8 cellular contexts compared by ENCODE assay signal in genomic region chr5:14142856-14143508, GRCh38. TPM values are rescaled to one million over a fixed set of nuclear protein-coding genes. Genes with fewer than 3 reads are reported as not detected.
DNase-seq lines count a peak whose midpoint lies in the region; ATAC-seq and TF ChIP-seq lines count a peak whose summit lies in the region.

Gene TRIO (plus strand): TSS chr5:14143342. CDS start chr5:14143726, 384 bp downstream.

- H3K4ac ChIP-seq in mesendoderm (ENCODE audit: low read depth, low read length): peak within 1 kb of the TSS; percentile 93

- ATAC-seq in GM19328 (IDR thresholded peaks at IDR 0.05; ENCODE audit: unreplicated experiment) (peak; percentile 42), HG03520 (IDR thresholded peaks at IDR 0.05; ENCODE audit: unreplicated experiment) (peak; percentile 36)

- H3K27ac ChIP-seq in C4-2B: peak within 1 kb of the TSS; percentile 83
- peak within 1 kb of the TSS; percentile 99 for H3K27ac ChIP-seq in mesendoderm (ENCODE audit: low read depth, low read length)

- no CpG with 5 or more reads among the region's 74 CpGs for WGBS in mesendoderm (ENCODE audit: extremely low coverage, insufficient coverage, low lambda C conversion rate)

- H3K4me1 ChIP-seq in endocrine pancreas (ENCODE audit: control insufficient read depth, insufficient read depth, low read length) (peaks cover 14% of the 10 kb centered on the region), mesendoderm (ENCODE audit: control insufficient read depth, low read depth, low read length) (peaks cover 14% of the 10 kb centered on the region)

- peaks cover 6% of the 10 kb centered on the region for H3K79me1 ChIP-seq in mesendoderm (ENCODE audit: low read length)

- peak; percentile 56 for TF ChIP-seq CTCF in C4-2B (conservative IDR thresholded peaks at IDR 0.05)

- peak within 1 kb of the TSS; percentile 76 for H3K4me2 ChIP-seq in mesendoderm (ENCODE audit: low read length)

- no peak within 1 kb of the TSS for H2AK5ac ChIP-seq in mesendoderm (ENCODE audit: low read length)

- H3K36me3 ChIP-seq in endocrine pancreas (ENCODE audit: control insufficient read depth, insufficient read depth, low read length) (no peaks in the 10 kb centered on the region), mesendoderm (ENCODE audit: control insufficient read depth, insufficient read depth, low read length) (no peaks in the 10 kb centered on the region)

- H3K23ac ChIP-seq in mesendoderm (ENCODE audit: low read length): peak within 1 kb of the TSS; percentile 72

- H4K8ac ChIP-seq in mesendoderm (ENCODE audit: low read depth, low read length): peak within 1 kb of the TSS; percentile 76

- no peaks in the 10 kb centered on the region for H3K27me3 ChIP-seq in endocrine pancreas (ENCODE audit: control insufficient read depth, insufficient read depth, low read length)
- H3K27me3 ChIP-seq in mesendoderm (ENCODE audit: insufficient read depth, low read length, poor library complexity): no peaks in the 10 kb centered on the region

- peak within 1 kb of the TSS; percentile 100 for H3K18ac ChIP-seq in mesendoderm (ENCODE audit: low read length)

- H2BK120ac ChIP-seq in mesendoderm (ENCODE audit: low read depth, low read length): peak within 1 kb of the TSS; percentile 93

- H3K9ac ChIP-seq in endocrine pancreas (ENCODE audit: control insufficient read depth, insufficient read depth, low read length): peak within 1 kb of the TSS; percentile 95
- H3K9ac ChIP-seq in mesendoderm (ENCODE audit: low read length): peak within 1 kb of the TSS; percentile 91

- H3K79me2 ChIP-seq in mesendoderm (ENCODE audit: control insufficient read depth, insufficient read depth, low read length): peaks cover 44% of the 10 kb centered on the region

- no peak within 1 kb of the TSS for H4K5ac ChIP-seq in mesendoderm (ENCODE audit: low read length)

- DNase-seq in NCI-H69 (lab: John Stamatoyannopoulos, UW) (peak; percentile 96), mesendoderm (peak; percentile 96)
- peak; percentile 56 to 64 (median 63) for DNase-seq in activated CD8-positive, alpha-beta memory T cell treated with anti-CD3 and anti-CD28 coated beads for 48 hours (ENCODE audit: low read depth in 2 of 3, low spot score in 2 of 3)
- DNase-seq in stimulated activated CD8-positive, alpha-beta memory T cell treated with anti-CD3 and anti-CD28 coated beads, Interleukin-12 subunit alpha, Interleukin-12 subunit beta, amount 100 ng/mL, for 4 hours (ENCODE audit: low read depth): peak; percentile 73

- no peak within 1 kb of the TSS for H2BK15ac ChIP-seq in mesendoderm (replicated peaks; ENCODE audit: low read depth)

- peak within 1 kb of the TSS; percentile 69 for H2BK5ac ChIP-seq in mesendoderm (ENCODE audit: low read length)

- H3K4me3 ChIP-seq in endocrine pancreas (ENCODE audit: control insufficient read depth, insufficient read depth, low read length) (peak within 1 kb of the TSS; percentile 84), mesendoderm (ENCODE audit: low read length) (peak within 1 kb of the TSS; percentile 85)

- no peaks in the 10 kb centered on the region for H3K9me3 ChIP-seq in endocrine pancreas (ENCODE audit: control insufficient read depth, low read length)

- H3K56ac ChIP-seq in mesendoderm (ENCODE audit: low read length): peak within 1 kb of the TSS; percentile 94

RNA-seq across cellular contexts. Expression of gene TRIO, which starts in this region (rescaled TPM):
- 32.6 TPM for polyA plus RNA-seq in mesendoderm (2013, experiment 1 of 2)
- polyA plus RNA-seq in mesendoderm (2013, experiment 2 of 2): 32.2 TPM

Comparison
In these comparisons a context has a peak if more than half of its experiments do, and no peak if none do; other contexts are left out.
1. Peak in every context shown above with its lines: DNase-seq, ATAC-seq, H3K4me3 ChIP-seq and H3K27ac ChIP-seq.